ENCODE assay signal across 1 cellular context in the genomic region with DNA sequence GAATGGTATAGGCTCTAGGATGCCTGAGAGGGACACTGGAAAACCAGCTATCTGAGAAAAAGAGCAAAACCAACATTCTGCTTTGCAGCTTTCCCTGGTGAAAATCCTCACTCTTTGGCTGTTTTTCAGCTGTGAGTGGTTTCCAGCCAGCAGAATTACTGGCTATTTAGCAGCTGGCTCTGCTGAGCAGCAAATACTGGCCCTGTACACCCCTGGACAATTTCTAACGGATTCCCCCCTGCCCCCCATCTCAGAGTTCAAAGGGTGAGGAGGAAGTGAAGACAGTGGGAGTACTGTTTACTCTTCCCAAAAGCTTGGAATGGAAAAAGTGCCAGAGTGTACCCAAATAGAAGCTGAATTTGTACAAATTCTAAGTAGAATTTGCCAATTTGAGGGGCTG.
TF ChIP-seq lines count a peak whose summit lies in the region.

No MANE protein-coding gene starts in this region.

TF ChIP-seq in HepG2, 621 proteins besides CTCF, POLR2A, EP300 and RAD21:
- TF ChIP-seq, protein P1, sequence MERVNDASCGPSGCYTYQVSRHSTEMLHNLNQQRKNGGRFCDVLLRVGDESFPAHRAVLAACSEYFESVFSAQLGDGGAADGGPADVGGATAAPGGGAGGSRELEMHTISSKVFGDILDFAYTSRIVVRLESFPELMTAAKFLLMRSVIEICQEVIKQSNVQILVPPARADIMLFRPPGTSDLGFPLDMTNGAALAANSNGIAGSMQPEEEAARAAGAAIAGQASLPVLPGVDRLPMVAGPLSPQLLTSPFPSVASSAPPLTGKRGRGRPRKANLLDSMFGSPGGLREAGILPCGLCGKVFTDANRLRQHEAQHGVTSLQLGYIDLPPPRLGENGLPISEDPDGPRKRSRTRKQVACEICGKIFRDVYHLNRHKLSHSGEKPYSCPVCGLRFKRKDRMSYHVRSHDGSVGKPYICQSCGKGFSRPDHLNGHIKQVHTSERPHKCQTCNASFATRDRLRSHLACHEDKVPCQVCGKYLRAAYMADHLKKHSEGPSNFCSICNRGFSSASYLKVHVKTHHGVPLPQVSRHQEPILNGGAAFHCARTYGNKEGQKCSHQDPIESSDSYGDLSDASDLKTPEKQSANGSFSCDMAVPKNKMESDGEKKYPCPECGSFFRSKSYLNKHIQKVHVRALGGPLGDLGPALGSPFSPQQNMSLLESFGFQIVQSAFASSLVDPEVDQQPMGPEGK (CRISPR knock-in tag; IDR thresholded peaks at IDR 0.05), result peak; percentile 51
- TF ChIP-seq, protein P2, sequence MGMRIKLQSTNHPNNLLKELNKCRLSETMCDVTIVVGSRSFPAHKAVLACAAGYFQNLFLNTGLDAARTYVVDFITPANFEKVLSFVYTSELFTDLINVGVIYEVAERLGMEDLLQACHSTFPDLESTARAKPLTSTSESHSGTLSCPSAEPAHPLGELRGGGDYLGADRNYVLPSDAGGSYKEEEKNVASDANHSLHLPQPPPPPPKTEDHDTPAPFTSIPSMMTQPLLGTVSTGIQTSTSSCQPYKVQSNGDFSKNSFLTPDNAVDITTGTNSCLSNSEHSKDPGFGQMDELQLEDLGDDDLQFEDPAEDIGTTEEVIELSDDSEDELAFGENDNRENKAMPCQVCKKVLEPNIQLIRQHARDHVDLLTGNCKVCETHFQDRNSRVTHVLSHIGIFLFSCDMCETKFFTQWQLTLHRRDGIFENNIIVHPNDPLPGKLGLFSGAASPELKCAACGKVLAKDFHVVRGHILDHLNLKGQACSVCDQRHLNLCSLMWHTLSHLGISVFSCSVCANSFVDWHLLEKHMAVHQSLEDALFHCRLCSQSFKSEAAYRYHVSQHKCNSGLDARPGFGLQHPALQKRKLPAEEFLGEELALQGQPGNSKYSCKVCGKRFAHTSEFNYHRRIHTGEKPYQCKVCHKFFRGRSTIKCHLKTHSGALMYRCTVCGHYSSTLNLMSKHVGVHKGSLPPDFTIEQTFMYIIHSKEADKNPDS (CRISPR knock-in tag; IDR thresholded peaks at IDR 0.05), result no peak
TF ChIP-seq in HepG2: peak in this region for 1.
